Comparison of ENCODE assay signal across 30 cellular contexts in the genomic region with DNA sequence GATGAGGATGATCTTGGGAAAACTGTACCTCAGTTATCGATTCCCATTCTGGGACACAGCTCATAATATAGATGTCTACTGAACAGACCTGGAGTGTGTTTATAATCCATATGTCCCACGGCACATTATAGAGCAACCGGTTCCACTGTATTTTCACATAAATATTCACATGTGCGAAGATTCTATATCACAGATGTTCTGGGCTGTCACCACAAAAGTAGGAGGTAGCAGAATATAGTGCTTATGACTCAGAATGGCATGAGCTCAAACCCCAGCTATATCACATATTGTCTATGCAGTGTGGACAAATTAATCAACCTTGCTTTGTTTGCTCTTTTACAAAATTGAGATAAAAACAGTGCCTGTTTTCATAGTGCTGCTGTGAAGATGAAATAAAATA.
"Had no signal": no experiment of that assay in that cellular context is flagged by ENCODE, and none has a peak within 500 bp of the region (broad histone marks: within the 10 kb centered on the region; RNA-seq: fewer than 3 reads in every experiment).

No MANE protein-coding gene starts in this region.

- H3K27ac ChIP-seq: adrenal gland, ascending aorta, body of pancreas, brain microvascular endothelial cell, breast epithelium, cardiac muscle cell had no signal

- H3K36me3 ChIP-seq: adrenal gland, ascending aorta, brain microvascular endothelial cell, breast epithelium, cardiac muscle cell had no signal

- H3K4me1 ChIP-seq: adrenal gland, ascending aorta, body of pancreas, breast epithelium had no signal

- DNase-seq: activated effector memory CD4-positive, alpha-beta T cell treated with anti-CD3 and anti-CD28 coated beads, Interleukin-2, amount 50 U/mL, for 16 hours; activated effector memory CD4-positive, alpha-beta T cell treated with Interleukin-2 at 50 U/mL for 16 hours; activated gamma-delta T cell; activated gamma-delta T cell treated with Interleukin-2 at 50 U/mL for 16 hours; activated naive CD4-positive, alpha-beta T cell; activated naive CD4-positive, alpha-beta T cell treated with anti-CD3 and anti-CD28 coated beads for 36 hours; activated naive CD4-positive, alpha-beta T cell treated with anti-CD3 and anti-CD28 coated beads, Interleukin-2, amount 10 ng/mL, durations not matched to agents 7 days and 5 days; activated naive CD4-positive, alpha-beta T cell treated with anti-CD3 and anti-CD28 coated beads, Interleukin-2, amount 50 U/mL, for 16 hours; activated naive CD4-positive, alpha-beta T cell treated with Interleukin-2 at 50 U/mL for 16 hours; activated naive CD8-positive, alpha-beta T cell treated with anti-CD3 and anti-CD28 coated beads for 36 hours; activated naive CD8-positive, alpha-beta T cell treated with anti-CD3 and anti-CD28 coated beads, Interleukin-2, amount 10 ng/mL, durations not matched to agents 7 days and 5 days; activated naive CD8-positive, alpha-beta T cell treated with anti-CD3 and anti-CD28 coated beads, Interleukin-2, amount 50 U/mL, for 24 hours; activated T-cell treated with anti-CD3 and anti-CD28 coated beads for 4 hours; activated T-cell treated with anti-CD3 and anti-CD28 coated beads, Interleukin-2, amount 50 U/mL, for 1 hour; activated T-cell treated with anti-CD3 and anti-CD28 coated beads, Interleukin-2, amount 50 U/mL, for 24 hours; activated T-cell treated with anti-CD3 and anti-CD28 coated beads, Interleukin-2, amount 50 U/mL, for 4 hours; activated T-cell treated with anti-CD3 and anti-CD28 coated beads, Interleukin-2, amount 50 U/mL, for 48 hours; activated T-cell treated with anti-CD3 and anti-CD28 coated beads, Interleukin-2, amount 50 U/mL, for 72 hours; adrenal gland; amniotic stem cell; amygdala; aorta; body of pancreas; brain microvascular endothelial cell; caudate nucleus; central memory CD4-positive, alpha-beta T cell; cerebellar nuclear complex had no signal

- H3K27me3 ChIP-seq: adrenal gland, ascending aorta, body of pancreas, brain microvascular endothelial cell, breast epithelium, cardiac muscle cell had no signal

- H3K9me3 ChIP-seq: adrenal gland, ascending aorta, body of pancreas, breast epithelium had no signal

- H3K4me3 ChIP-seq: adrenal gland, ascending aorta, body of pancreas, breast epithelium, cardiac muscle cell had no signal
